1 cellular context compared by ENCODE assay signal in genomic region chr1:167276969-167277368, GRCh38.
A peak's percentile ranks its signal among the peaks of the same experiment; 100 is the strongest.
TF ChIP-seq lines count a peak whose summit lies in the region.

No MANE protein-coding gene starts in this region.

TF ChIP-seq in GM12878, 131 proteins besides CTCF, POLR2A, EP300 and RAD21 (continued from another document and continues in another):
- TF ChIP-seq NKRF (conservative IDR thresholded peaks at IDR 0.05): no peak
- no peak; the same call in 1 of the 2 replicates for TF ChIP-seq BACH1 (IDR thresholded peaks at IDR 0.05; ENCODE audit: borderline replicate concordance)
- TF ChIP-seq MYB (IDR thresholded peaks at IDR 0.05; ENCODE audit: borderline replicate concordance, low read depth, low read length): no peak
- TF ChIP-seq BRCA1 (IDR thresholded peaks at IDR 0.05; ENCODE audit: low read depth, low read length): no peak
- TF ChIP-seq BCLAF1 (IDR thresholded peaks at IDR 0.05): no peak
- TF ChIP-seq SMC3 (IDR thresholded peaks at IDR 0.05; ENCODE audit: borderline replicate concordance, low read length): no peak
- no peak for TF ChIP-seq FOS (IDR thresholded peaks at IDR 0.05; ENCODE audit: borderline replicate concordance, extremely low read depth, insufficient read length)
- peak; percentile 71; the same call in 1 of the 2 replicates for TF ChIP-seq DPF2 (IDR thresholded peaks at IDR 0.05)
- no peak for TF ChIP-seq HDAC2 (IDR thresholded peaks at IDR 0.05)
- no peak for TF ChIP-seq ZBTB33 (IDR thresholded peaks at IDR 0.05)
- TF ChIP-seq ZBTB11 (CRISPR knock-in tag; IDR thresholded peaks at IDR 0.05): no peak
- TF ChIP-seq ZNF207 (IDR thresholded peaks at IDR 0.05; ENCODE audit: borderline replicate concordance): no peak
- TF ChIP-seq SREBF1 (IDR thresholded peaks at IDR 0.05; ENCODE audit: low read length): no peak
- TF ChIP-seq KDM1A (IDR thresholded peaks at IDR 0.05; ENCODE audit: borderline replicate concordance): no peak
- TF ChIP-seq ZBTB4 (CRISPR knock-in tag; IDR thresholded peaks at IDR 0.05): no peak
- TF ChIP-seq POLR2AphosphoS2 (IDR thresholded peaks at IDR 0.05; ENCODE audit: low read depth, low read length): no peak
- no peak for TF ChIP-seq HCFC1 (IDR thresholded peaks at IDR 0.05; ENCODE audit: low read length)
- no peak for TF ChIP-seq ZNF592 (IDR thresholded peaks at IDR 0.05)
- TF ChIP-seq HDGF (IDR thresholded peaks at IDR 0.05): no peak
- no peak for TF ChIP-seq JUND (IDR thresholded peaks at IDR 0.05; ENCODE audit: low read depth, low read length)
- no peak for TF ChIP-seq STAT1 (conservative IDR thresholded peaks at IDR 0.05)
- TF ChIP-seq NR2C1 (IDR thresholded peaks at IDR 0.05): peak; percentile 54
- peak; percentile 92 for TF ChIP-seq NBN (IDR thresholded peaks at IDR 0.05)
- no peak for TF ChIP-seq POLR2AphosphoS5 (IDR thresholded peaks at IDR 0.05; ENCODE audit: low read length)
- no peak for TF ChIP-seq ETV6 (conservative IDR thresholded peaks at IDR 0.05 in 1 of 2, IDR thresholded peaks at IDR 0.05 in 1 of 2; ENCODE audit: borderline replicate concordance in 1 of 2, low read depth in 1 of 2)
- TF ChIP-seq RAD51 (IDR thresholded peaks at IDR 0.05): no peak
- TF ChIP-seq CHD2 (IDR thresholded peaks at IDR 0.05; ENCODE audit: borderline replicate concordance, low read depth, low read length): peak; percentile 21; the same call in 1 of the 2 replicates
- TF ChIP-seq CHD4 (IDR thresholded peaks at IDR 0.05): no peak
- TF ChIP-seq FOXM1 (IDR thresholded peaks at IDR 0.05; ENCODE audit: low read depth, low read length): no peak
- 0 out of 2 replicates have a peak, but pooled peaks have one; percentile 38 for TF ChIP-seq BCL11A (IDR thresholded peaks at IDR 0.05; ENCODE audit: low read depth, low read length)
- TF ChIP-seq CUX1 (IDR thresholded peaks at IDR 0.05; ENCODE audit: insufficient replicate concordance, low read depth, low read length): no peak
- TF ChIP-seq MXI1 (IDR thresholded peaks at IDR 0.05; ENCODE audit: low read depth, low read length): no peak
